In the genomic region with DNA sequence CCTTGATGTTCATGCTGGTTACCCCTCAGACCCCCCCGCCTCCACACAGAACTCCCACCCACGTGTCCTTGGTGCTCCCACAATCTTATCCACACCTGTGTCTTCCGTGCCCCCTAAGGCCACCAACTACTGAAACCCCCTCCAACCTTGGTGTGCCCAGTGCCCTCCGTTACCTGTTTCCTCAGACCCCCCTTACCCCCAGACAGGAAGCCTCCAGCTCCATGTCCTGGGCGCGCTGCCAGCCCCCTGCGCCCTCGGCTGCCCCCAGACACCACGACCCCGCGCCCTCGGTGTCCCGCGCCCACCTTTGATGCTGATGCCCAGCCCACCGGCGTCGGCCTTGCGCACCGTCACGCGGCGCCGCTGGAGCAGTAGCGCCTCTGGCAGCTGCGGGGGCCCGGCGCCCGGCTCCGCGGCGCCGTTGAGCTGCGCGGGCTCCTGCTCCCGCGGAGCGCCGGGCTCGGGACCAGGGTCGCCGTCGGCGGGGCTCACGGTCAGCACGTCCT, we compare ENCODE assay signal across 8 cellular contexts. TPM values are rescaled to one million over a fixed set of nuclear protein-coding genes. Genes with fewer than 3 reads are reported as not detected.
A peak's percentile ranks its signal among the peaks of the same experiment; 100 is the strongest.
DNase-seq lines count a peak whose midpoint lies in the region; ATAC-seq and TF ChIP-seq lines count a peak whose summit lies in the region.

No MANE protein-coding gene starts in this region.

- no peaks in the 10 kb centered on the region for H3K36me3 Mint-ChIP-seq in chondrocyte (ENCODE audit: low read depth)

- BruUV-seq in Panc1 (replicated peaks; lab: Mats Ljungman, UMichigan): no TSS peak

- WGBS in right lobe of liver (ENCODE audit: insufficient coverage, low coverage, low lambda C conversion rate, missing lambda C conversion rate): 6% methylated on average over 14 of the region's 45 CpGs

- H3K9me3 ChIP-seq in Panc1 (ENCODE audit: control insufficient read depth, insufficient read depth, low read depth, low read length) (no peaks in the 10 kb centered on the region), right lobe of liver (no peaks in the 10 kb centered on the region), subcutaneous abdominal adipose tissue (ENCODE audit: control insufficient read depth in 5 of 5, low read length in 5 of 5) (no peaks in the 10 kb centered on the region)

- DNase-seq in CD1c-positive myeloid dendritic cell (ENCODE audit: extremely low spot score) (peak; percentile 11), Panc1 (ENCODE audit: low read depth, low spot score) (no peak), chondrocyte (ENCODE audit: low spot score) (no peak), right lobe of liver (peak; percentile 41 to 64 (median 61)), NCI-H2107 (lab: John Stamatoyannopoulos, UW) (no peak)
- DNase-seq in NK-92 treated with Interleukin-12 subunit alpha and Interleukin-12 subunit beta, amount 100 ng/mL, for 24 hours (lab: John Stamatoyannopoulos, UW): no peak

- H3K4me3 Mint-ChIP-seq in chondrocyte (ENCODE audit: unreplicated experiment): peak overlapping the region; percentile 82

- H3K27ac ChIP-seq in Panc1 (ENCODE audit: low read length) (no peak overlapping the region), right lobe of liver (peak overlapping the region in 1 of 3 donors; percentile 47), subcutaneous abdominal adipose tissue (ENCODE audit: low read depth, low read length) (no peak overlapping the region)

- ATAC-seq in GM21576 (IDR thresholded peaks at IDR 0.05; ENCODE audit: unreplicated experiment) (peak; percentile 19), Panc1 (peak; percentile 54), right lobe of liver (peak in 1 of 4 donors; percentile 0)

- CTCF ChIA-PET in Panc1 (lab: Charles Lee): interaction anchor here (0.9 kb wide), 1 partner anchor 14 kb away, joined by 4 read pairs; no protein-coding TSS in a partner anchor

- in situ Hi-C loops in Panc1 (cut with HindIII; ENCODE audit: low pct_unique_long_range_greater_than_20kb, low sequenced_read_pairs): no loop called here

- H3K36me3 ChIP-seq in Panc1 (ENCODE audit: control insufficient read depth, insufficient read depth, low read length): no peaks in the 10 kb centered on the region
- no peaks in the 10 kb centered on the region for H3K36me3 ChIP-seq in right lobe of liver
- H3K36me3 ChIP-seq in subcutaneous abdominal adipose tissue (ENCODE audit: control insufficient read depth in 5 of 5, insufficient read depth in 5 of 5, low read length in 5 of 5): no peaks in the 10 kb centered on the region

- no peak for TF ChIP-seq POLR2A in right lobe of liver (IDR thresholded peaks at IDR 0.05)

- intact Hi-C loops in Panc1 (cut with micrococcal nuclease; ENCODE audit: unreplicated experiment) (no loop called here), right lobe of liver (cut with DNase I) (no loop called here)

- H3K4me1 ChIP-seq in Panc1 (ENCODE audit: control insufficient read depth, insufficient read depth, low read length) (no peaks in the 10 kb centered on the region), right lobe of liver (peaks cover 0 to 15% (median 0%) of the 10 kb centered on the region in 4 donors), subcutaneous abdominal adipose tissue (ENCODE audit: control insufficient read depth in 5 of 5, insufficient read depth in 5 of 5, low read length in 5 of 5) (peaks cover 2 to 51% (median 37%) of the 10 kb centered on the region in 5 donors)

- no peaks in the 10 kb centered on the region for H3K9me3 Mint-ChIP-seq in chondrocyte (ENCODE audit: low read depth)

- POLR2A ChIA-PET in Panc1 (lab: Charles Lee): interaction anchor here (0.6 kb wide), 1 partner anchor 70 kb away, joined by 14 read pairs; no protein-coding TSS in a partner anchor

- H3K4me1 Mint-ChIP-seq in chondrocyte (ENCODE audit: low read depth): peaks cover 41% of the 10 kb centered on the region

- H3K4me3 ChIP-seq in Panc1 (ENCODE audit: low read depth in 2 of 2, low read length in 2 of 2): peak overlapping the region; percentile 43 to 70
- peak overlapping the region; percentile 58 to 81 (median 66) for H3K4me3 ChIP-seq in right lobe of liver
- peak overlapping the region; percentile 63 to 92 (median 84) for H3K4me3 ChIP-seq in subcutaneous abdominal adipose tissue (ENCODE audit: low read depth in 1 of 5, low read length in 5 of 5)

- no peaks in the 10 kb centered on the region for H3K27me3 Mint-ChIP-seq in chondrocyte (ENCODE audit: low read depth)

- H3K27me3 ChIP-seq in Panc1 (ENCODE audit: control insufficient read depth, insufficient read depth, low read length) (no peaks in the 10 kb centered on the region), right lobe of liver (no peaks in the 10 kb centered on the region), subcutaneous abdominal adipose tissue (ENCODE audit: control insufficient read depth in 5 of 5, insufficient read depth in 4 of 5, low read length in 5 of 5) (no peaks in the 10 kb centered on the region)

- TF ChIP-seq CTCF in Panc1 (IDR thresholded peaks at IDR 0.05) (no peak), chondrocyte (IDR thresholded peaks at IDR 0.05) (no peak), right lobe of liver (IDR thresholded peaks at IDR 0.05) (no peak)

- peak overlapping the region; percentile 27 for H3K27ac Mint-ChIP-seq in chondrocyte (ENCODE audit: unreplicated experiment)

- peak overlapping the region in 4 of 5 donors; percentile 58 to 77 (median 76) for H3K9ac ChIP-seq in subcutaneous abdominal adipose tissue (ENCODE audit: low read length in 5 of 5)

RNA-seq across cellular contexts. Expression of a gene that starts 0.5 kb away (rescaled TPM):
- 12.0 TPM for total RNA-seq in Panc1 (2021; ENCODE audit: unreplicated experiment)
- 22.4 TPM for polyA plus RNA-seq in Panc1 (2012; ENCODE audit: insufficient read length)
- 22.3 to 68.1 TPM (median 63.3 TPM) in 3 replicates for total RNA-seq in chondrocyte
- total RNA-seq in right lobe of liver: 10 to 100 TPM in 2 of 6 experiments, 1 to 10 TPM in 4; 6.5 to 13.3 (median 8.1) TPM

RNA-seq across cellular contexts. Expression of a gene that starts 41.7 kb away (rescaled TPM):
- total RNA-seq in Panc1 (2021; ENCODE audit: unreplicated experiment) (34.8 TPM), chondrocyte (21.7 to 28.3 TPM (median 26.1 TPM) in 3 replicates), right lobe of liver (10 to 100 TPM; 10.9 to 21.6 (median 14.0) TPM)
- polyA plus RNA-seq in Panc1 (2012; ENCODE audit: insufficient read length): 26.6 TPM

RNA-seq across cellular contexts. Expression of a gene that starts 46.8 kb away (rescaled TPM):
- total RNA-seq in Panc1 (2021; ENCODE audit: unreplicated experiment) (16.3 TPM), chondrocyte (14.7 to 23.6 TPM (median 23.5 TPM) in 3 replicates), right lobe of liver (1 to 10 TPM; 4.5 to 7.3 (median 5.6) TPM)
- 12.5 TPM for polyA plus RNA-seq in Panc1 (2012; ENCODE audit: insufficient read length)

Comparison
In these comparisons a context has a peak if more than half of its experiments do, and no peak if none do; other contexts are left out.
1. DNase-seq: peak in CD1c-positive myeloid dendritic cell (single experiment) and right lobe of liver (3 of 3); none in Panc1 (single experiment), chondrocyte (single experiment), NCI-H2107 (single experiment) and NK-92 treated with Interleukin-12 subunit alpha and Interleukin-12 subunit beta, amount 100 ng/mL, for 24 hours (single experiment).
2. Peak in every context shown above with its lines, with median percentiles within 50 percentile points of each other: H3K4me3 ChIP-seq.